Comparison of ENCODE assay signal across 18 cellular contexts in the genomic region with DNA sequence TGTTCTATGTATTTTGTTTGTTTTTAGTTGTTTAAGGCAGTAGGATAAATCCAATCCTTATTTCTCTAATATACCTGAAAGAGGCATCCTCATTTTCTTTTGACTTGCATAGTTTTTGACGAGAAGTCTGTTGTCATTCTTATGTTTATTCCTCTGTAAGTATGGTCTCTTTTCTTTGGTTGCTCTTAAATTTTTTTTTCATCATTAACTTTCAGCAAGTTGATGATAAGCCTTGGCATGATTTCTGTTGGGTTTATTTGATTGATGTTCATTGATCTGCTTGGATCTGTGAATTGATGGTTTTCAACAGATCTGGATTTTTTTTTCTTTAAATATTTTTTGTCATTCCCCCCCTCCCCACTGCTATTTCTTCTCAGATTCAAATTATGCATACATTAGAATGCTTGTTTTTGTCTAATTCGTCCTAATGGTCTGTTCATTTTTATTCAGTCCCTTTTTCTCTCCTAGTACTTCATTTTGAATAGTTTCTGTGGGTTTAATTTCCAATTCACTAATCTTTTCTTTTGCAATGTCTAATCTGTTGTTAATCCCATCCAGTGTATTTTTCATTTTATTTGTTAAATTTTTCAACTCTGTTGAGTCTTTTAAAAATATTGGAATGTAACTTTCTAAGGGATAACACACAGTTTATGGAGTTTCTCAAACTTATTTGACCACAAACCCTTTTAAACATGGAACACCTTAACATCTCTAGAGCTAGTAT.
DNase-seq lines count a peak whose midpoint lies in the region; ATAC-seq and TF ChIP-seq lines count a peak whose summit lies in the region.
"Had no signal": no experiment of that assay in that cellular context is flagged by ENCODE, and none has a peak within 500 bp of the region (broad histone marks: within the 10 kb centered on the region; RNA-seq: fewer than 3 reads in every experiment).

No MANE protein-coding gene starts in this region.

- H3K4me2 ChIP-seq in mesendoderm (ENCODE audit: low read length) = no peak overlapping the region

- H3K36me3 ChIP-seq in mesendoderm (ENCODE audit: control insufficient read depth, insufficient read depth, low read length) (no peaks in the 10 kb centered on the region), vagina (peaks cover 0 to 3% of the 10 kb centered on the region in 2 donors)
- H3K36me3 ChIP-seq: brain microvascular endothelial cell, lower lobe of right lung had no signal

- no peak overlapping the region for H3K18ac ChIP-seq in mesendoderm (ENCODE audit: low read length)

- no peak overlapping the region for H3K4me3 Mint-ChIP-seq in chondrocyte (ENCODE audit: unreplicated experiment)
- no peak overlapping the region for H3K4me3 Mint-ChIP-seq in stimulated activated naive CD8-positive, alpha-beta T cell treated with anti-CD3 and anti-CD28 coated beads, Interleukin-15, amount 100 ng/mL, for 72 hours
- H3K4me3 Mint-ChIP-seq: CD4-positive, alpha-beta memory T cell; T-helper 1 cell treated with Interleukin-12 subunit alpha and Interleukin-12 subunit beta and Interleukin-4 antibody, amounts not matched to agents 30 μg/mL and 1 μg/mL, for 36 hours had no signal

- H3K27me3 Mint-ChIP-seq in chondrocyte (ENCODE audit: low read depth) = no peaks in the 10 kb centered on the region
- no peaks in the 10 kb centered on the region for H3K27me3 Mint-ChIP-seq in stimulated activated naive CD8-positive, alpha-beta T cell treated with anti-CD3 and anti-CD28 coated beads, Interleukin-15, amount 100 ng/mL, for 72 hours
- H3K27me3 Mint-ChIP-seq: CD4-positive, alpha-beta memory T cell; naive B cell had no signal

- ATAC-seq in stimulated activated naive CD8-positive, alpha-beta T cell treated with anti-CD3 and anti-CD28 coated beads, Interleukin-15, amount 100 ng/mL, for 72 hours = no peak
- ATAC-seq: lower lobe of right lung had no signal

- peak; percentile 6 for DNase-seq in NCI-H2171 treated with DMSO at 0.1 percent for 48 hours (lab: John Stamatoyannopoulos, UW)
- DNase-seq in NCI-H2171 (lab: John Stamatoyannopoulos, UW) = no peak
- peak; percentile 67 for DNase-seq in NCI-H748 (lab: John Stamatoyannopoulos, UW; ENCODE audit: unreplicated experiment)
- DNase-seq in chondrocyte (ENCODE audit: low spot score) = no peak
- peak; percentile 66 for DNase-seq in mesendoderm
- DNase-seq in activated T-cell treated with anti-CD3 and anti-CD28 coated beads for 4 hours = no peak
- DNase-seq in vagina (ENCODE audit: extremely low spot score in 2 of 2) = no peak
- no peak for DNase-seq in stimulated activated naive CD8-positive, alpha-beta T cell treated with anti-CD3 and anti-CD28 coated beads, Interleukin-15, amount 100 ng/mL, for 72 hours
- DNase-seq: activated naive CD4-positive, alpha-beta T cell; brain microvascular endothelial cell; CD4-positive, alpha-beta memory T cell; lower lobe of right lung; naive B cell; NCI-H187; NCI-H774; stimulated activated naive CD4-positive, alpha-beta T cell; trophoblast cell had no signal

- WGBS in mesendoderm (ENCODE audit: extremely low coverage, insufficient coverage, low lambda C conversion rate) = no CpG with 5 or more reads among the region's 2 CpGs

- H3K27ac ChIP-seq in mesendoderm (ENCODE audit: low read depth, low read length) (no peak overlapping the region), vagina (no peak overlapping the region)
- H3K27ac ChIP-seq: brain microvascular endothelial cell, lower lobe of right lung had no signal

- no peak overlapping the region for H3K4ac ChIP-seq in mesendoderm (ENCODE audit: low read depth, low read length)

- no peak overlapping the region for H4K5ac ChIP-seq in mesendoderm (ENCODE audit: low read length)

- no peak overlapping the region for H3K56ac ChIP-seq in mesendoderm (ENCODE audit: low read length)

- H3K36me3 Mint-ChIP-seq in chondrocyte (ENCODE audit: low read depth) = peaks cover 9% of the 10 kb centered on the region
- H3K36me3 Mint-ChIP-seq: CD4-positive, alpha-beta memory T cell had no signal

- peaks cover 22% of the 10 kb centered on the region for H3K9me3 Mint-ChIP-seq in chondrocyte (ENCODE audit: low read depth)
- peaks cover 6 to 9% of the 10 kb centered on the region in 2 donors for H3K9me3 Mint-ChIP-seq in stimulated activated naive CD8-positive, alpha-beta T cell treated with anti-CD3 and anti-CD28 coated beads, Interleukin-15, amount 100 ng/mL, for 72 hours

- no peak overlapping the region for H3K4me3 ChIP-seq in mesendoderm (ENCODE audit: low read length)
- H3K4me3 ChIP-seq in vagina = no peak overlapping the region
- H3K4me3 ChIP-seq: lower lobe of right lung had no signal

- no peak overlapping the region for H2BK120ac ChIP-seq in mesendoderm (ENCODE audit: low read depth, low read length)

- H3K4me1 ChIP-seq in mesendoderm (ENCODE audit: control insufficient read depth, low read depth, low read length) (no peaks in the 10 kb centered on the region), vagina (no peaks in the 10 kb centered on the region)
- H3K4me1 ChIP-seq: lower lobe of right lung had no signal

- H3K27me3 ChIP-seq in mesendoderm (ENCODE audit: insufficient read depth, low read length, poor library complexity) (no peaks in the 10 kb centered on the region), vagina (no peaks in the 10 kb centered on the region)
- H3K27me3 ChIP-seq: brain microvascular endothelial cell had no signal

- no peaks in the 10 kb centered on the region for H3K79me2 ChIP-seq in mesendoderm (ENCODE audit: control insufficient read depth, insufficient read depth, low read length)

- no peak overlapping the region for H2BK5ac ChIP-seq in mesendoderm (ENCODE audit: low read length)

- intact Hi-C loops in vagina (cut with DNase I) = no loop called here

- H3K9ac ChIP-seq in mesendoderm (ENCODE audit: low read length) = no peak overlapping the region

- H2AK5ac ChIP-seq in mesendoderm (ENCODE audit: low read length) = no peak overlapping the region

- H2BK15ac ChIP-seq in mesendoderm (replicated peaks; ENCODE audit: low read depth) = no peak overlapping the region

- peaks cover 4% of the 10 kb centered on the region for H3K9me3 ChIP-seq in vagina

- no peaks in the 10 kb centered on the region for H3K4me1 Mint-ChIP-seq in chondrocyte (ENCODE audit: low read depth)
- H3K4me1 Mint-ChIP-seq in stimulated activated naive CD8-positive, alpha-beta T cell treated with anti-CD3 and anti-CD28 coated beads, Interleukin-15, amount 100 ng/mL, for 72 hours = no peaks in the 10 kb centered on the region
- H3K4me1 Mint-ChIP-seq: CD4-positive, alpha-beta memory T cell; naive B cell had no signal

- no peak overlapping the region for H4K8ac ChIP-seq in mesendoderm (ENCODE audit: low read depth, low read length)

- peak overlapping the region; percentile 17 for H3K27ac Mint-ChIP-seq in chondrocyte (ENCODE audit: unreplicated experiment)
- no peak overlapping the region for H3K27ac Mint-ChIP-seq in stimulated activated naive CD8-positive, alpha-beta T cell treated with anti-CD3 and anti-CD28 coated beads, Interleukin-15, amount 100 ng/mL, for 72 hours
- H3K27ac Mint-ChIP-seq: CD4-positive, alpha-beta memory T cell; naive B cell; T-helper 1 cell treated with Interleukin-12 subunit alpha and Interleukin-12 subunit beta and Interleukin-4 antibody, amounts not matched to agents 30 μg/mL and 1 μg/mL, for 36 hours had no signal

- TF ChIP-seq CTCF in chondrocyte (IDR thresholded peaks at IDR 0.05) (no peak), vagina (IDR thresholded peaks at IDR 0.05) (no peak)

- TF ChIP-seq POLR2A in vagina (IDR thresholded peaks at IDR 0.05) = no peak

- H3K79me1 ChIP-seq in mesendoderm (ENCODE audit: low read length) = no peaks in the 10 kb centered on the region

- no peak overlapping the region for H3K23ac ChIP-seq in mesendoderm (ENCODE audit: low read length)

Comparison
In these comparisons a context has a peak if more than half of its experiments do, and no peak if none do; other contexts are left out.
1. DNase-seq: peak in NCI-H2171 treated with DMSO at 0.1 percent for 48 hours (single experiment), NCI-H748 (single experiment) and mesendoderm (single experiment); none in NCI-H2171 (single experiment), chondrocyte (single experiment), activated T-cell treated with anti-CD3 and anti-CD28 coated beads for 4 hours (single experiment), vagina (0 of 2) and stimulated activated naive CD8-positive, alpha-beta T cell treated with anti-CD3 and anti-CD28 coated beads, Interleukin-15, amount 100 ng/mL, for 72 hours (0 of 2).